In the genomic region with DNA sequence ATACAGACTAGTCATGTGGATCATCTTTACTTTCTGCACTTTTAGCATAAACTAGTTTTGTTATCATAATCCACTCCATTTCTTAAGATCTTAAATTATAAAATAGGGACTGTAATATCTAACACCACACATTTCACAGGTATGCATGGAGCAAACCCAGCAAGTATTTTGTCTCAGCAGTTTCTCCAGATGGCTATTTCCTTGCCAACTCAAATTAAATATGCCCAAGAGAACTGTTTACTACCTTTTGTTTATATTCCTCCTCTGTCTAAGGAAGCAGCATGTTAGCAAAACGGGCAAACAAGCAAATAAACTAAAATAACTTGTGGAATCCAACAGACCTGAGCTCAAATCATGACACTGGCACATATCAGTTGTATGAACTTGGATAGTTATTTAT, we compare ENCODE assay signal across 29 cellular contexts.
"Had no signal": no experiment of that assay in that cellular context is flagged by ENCODE, and none has a peak within 500 bp of the region (broad histone marks: within the 10 kb centered on the region; RNA-seq: fewer than 3 reads in every experiment).

No MANE protein-coding gene starts in this region.

- H3K4me3 ChIP-seq: colonic mucosa, esophagus squamous epithelium had no signal

- ATAC-seq: activated CD4-positive, alpha-beta T cell treated with anti-CD3 and anti-CD28 coated beads for 36 hours; activated T-helper 17 cell treated with anti-CD3 and anti-CD28 coated beads, Interleukin-2, amount 50 U/mL, for 72 hours had no signal

- H3K27ac ChIP-seq: brain microvascular endothelial cell, colonic mucosa, epithelial cell of prostate, esophagus squamous epithelium had no signal

- DNase-seq: activated CD4-positive, alpha-beta memory T cell treated with anti-CD3 and anti-CD28 coated beads, Interleukin-2, amount 10 ng/mL, durations not matched to agents 7 days and 5 days; activated CD4-positive, alpha-beta T cell treated with anti-CD3 and anti-CD28 coated beads for 36 hours; activated CD4-positive, alpha-beta T cell treated with anti-CD3 and anti-CD28 coated beads, Interleukin-2, amount 10 ng/mL, durations not matched to agents 7 days and 5 days; activated CD4-positive, alpha-beta T cell treated with anti-CD3 and anti-CD28 coated beads, Interleukin-2, amount 50 U/mL, for 4 hours; activated CD4-positive, CD25-positive, alpha-beta regulatory T cell; activated CD4-positive, CD25-positive, alpha-beta regulatory T cell treated with anti-CD3 and anti-CD28 coated beads, Interleukin-2, amount 50 U/mL, for 72 hours; activated CD8-positive, alpha-beta memory T cell treated with anti-CD3 and anti-CD28 coated beads, Interleukin-2, amount 50 U/mL, for 48 hours; activated effector memory CD4-positive, alpha-beta T cell treated with Interleukin-2 at 50 U/mL for 16 hours; activated gamma-delta T cell treated with Interleukin-2 at 50 U/mL for 16 hours; activated naive CD4-positive, alpha-beta T cell treated with anti-CD3 and anti-CD28 coated beads, Interleukin-2, amount 50 U/mL, for 16 hours; activated naive CD4-positive, alpha-beta T cell treated with Interleukin-2 at 50 U/mL for 16 hours; activated T-cell treated with anti-CD3 and anti-CD28 coated beads for 4 hours; activated T-cell treated with anti-CD3 and anti-CD28 coated beads, Interleukin-2, amount 50 U/mL, for 24 hours; amniotic stem cell; anterior cingulate cortex; brain microvascular endothelial cell; colonic mucosa; effector CD8-positive, alpha-beta T cell; esophagus squamous epithelium; foreskin fibroblast; head of caudate nucleus; T-helper 2 cell had no signal

- H3K4me1 ChIP-seq: colonic mucosa, esophagus squamous epithelium had no signal

- H3K36me3 ChIP-seq: brain microvascular endothelial cell, colonic mucosa, esophagus squamous epithelium had no signal

- H3K27me3 ChIP-seq: brain microvascular endothelial cell, colonic mucosa, esophagus squamous epithelium had no signal

- H3K9me3 ChIP-seq: colonic mucosa, esophagus squamous epithelium had no signal

- FAIRE-seq: astrocyte, bronchial epithelial cell, endometrium, endothelial cell of umbilical vein, frontal cortex had no signal
